21 cellular contexts compared by ENCODE assay signal in genomic region chr21:44857127-44857892, GRCh38.
"Had no signal": no experiment of that assay in that cellular context is flagged by ENCODE, and none has a peak within 500 bp of the region (broad histone marks: within the 10 kb centered on the region; RNA-seq: fewer than 3 reads in every experiment).

No MANE protein-coding gene starts in this region.

- H3K27me3 ChIP-seq: adrenal gland, esophagus squamous epithelium, neural progenitor cell, SJCRH30, suprapubic skin, transverse colon had no signal

- H3K27ac Mint-ChIP-seq: activated CD4-positive, alpha-beta T cell treated with anti-CD3 and anti-CD28 coated beads, Interleukin-2, amount 10 ng/mL, durations not matched to agents 7 days and 5 days; dendritic cell treated with granulocyte-macrophage colony-stimulating factor and Interleukin-4, amounts not matched to agents 40 ng/mL and 50 ng/mL, for 4 days; memory B cell; neural progenitor cell had no signal

- H3K36me3 ChIP-seq: neural progenitor cell had no signal

- H3K9me3 ChIP-seq: adrenal gland, esophagus squamous epithelium, SJCRH30, suprapubic skin, transverse colon had no signal

- H3K9me3 Mint-ChIP-seq: activated CD4-positive, alpha-beta T cell treated with anti-CD3 and anti-CD28 coated beads, Interleukin-2, amount 10 ng/mL, durations not matched to agents 7 days and 5 days; activated naive CD4-positive, alpha-beta T cell treated with anti-CD3 and anti-CD28 coated beads, Interleukin-2, amount 50 U/mL, for 24 hours; dendritic cell treated with granulocyte-macrophage colony-stimulating factor and Interleukin-4, amounts not matched to agents 40 ng/mL and 50 ng/mL, for 4 days; memory B cell; neural progenitor cell had no signal

- DNase-seq: activated CD4-positive, alpha-beta T cell treated with anti-CD3 and anti-CD28 coated beads, Interleukin-2, amount 10 ng/mL, durations not matched to agents 7 days and 5 days; activated CD8-positive, alpha-beta memory T cell treated with anti-CD3 and anti-CD28 coated beads for 24 hours; activated CD8-positive, alpha-beta memory T cell treated with anti-CD3 and anti-CD28 coated beads, Interleukin-2, amount 50 U/mL, for 48 hours; activated gamma-delta T cell; adrenal gland; effector memory CD4-positive, alpha-beta T cell; esophagus squamous epithelium; hippocampal formation; SJCRH30; stimulated activated CD4-positive, alpha-beta T cell treated with anti-CD3 and anti-CD28 coated beads, Interleukin-12 subunit alpha, Interleukin-12 subunit beta, amount 100 ng/mL, for 4 hours; stimulated activated CD4-positive, alpha-beta T cell treated with anti-CD3 and anti-CD28 coated beads, Interleukin-1b, Interleukin-23, amount 100 ng/mL, for 48 hours; stimulated activated CD8-positive, alpha-beta memory T cell treated with anti-CD3 and anti-CD28 coated beads, Interleukin-4, amount 100 ng/mL, for 48 hours; stimulated activated naive CD8-positive, alpha-beta T cell treated with anti-CD3 and anti-CD28 coated beads, Interleukin-15, Interleukin-2, amounts not matched to agents 100 U/mL and 50 U/mL, for 24 hours; transverse colon had no signal

- H3K4me3 ChIP-seq: adrenal gland, esophagus squamous epithelium, neural progenitor cell, SJCRH30, transverse colon had no signal

- H3K27ac ChIP-seq: adrenal gland, neural progenitor cell, parathyroid adenoma, SJCRH30, transverse colon had no signal

- H3K4me3 Mint-ChIP-seq: activated CD4-positive, alpha-beta T cell treated with anti-CD3 and anti-CD28 coated beads, Interleukin-2, amount 10 ng/mL, durations not matched to agents 7 days and 5 days; activated naive CD4-positive, alpha-beta T cell treated with anti-CD3 and anti-CD28 coated beads, Interleukin-2, amount 50 U/mL, for 24 hours; dendritic cell treated with granulocyte-macrophage colony-stimulating factor and Interleukin-4, amounts not matched to agents 40 ng/mL and 50 ng/mL, for 4 days; memory B cell; neural progenitor cell had no signal

- ATAC-seq: left lobe of liver; stimulated activated naive CD8-positive, alpha-beta T cell treated with anti-CD3 and anti-CD28 coated beads, Interleukin-15, Interleukin-2, amounts not matched to agents 100 U/mL and 50 U/mL, for 24 hours had no signal

- H3K4me1 ChIP-seq: neural progenitor cell, parathyroid adenoma had no signal

- H3K27me3 Mint-ChIP-seq: activated CD4-positive, alpha-beta T cell treated with anti-CD3 and anti-CD28 coated beads, Interleukin-2, amount 10 ng/mL, durations not matched to agents 7 days and 5 days; activated naive CD4-positive, alpha-beta T cell treated with anti-CD3 and anti-CD28 coated beads, Interleukin-2, amount 50 U/mL, for 24 hours; dendritic cell treated with granulocyte-macrophage colony-stimulating factor and Interleukin-4, amounts not matched to agents 40 ng/mL and 50 ng/mL, for 4 days; memory B cell had no signal
